Comparison of ENCODE assay signal across 8 cellular contexts in the genomic region with DNA sequence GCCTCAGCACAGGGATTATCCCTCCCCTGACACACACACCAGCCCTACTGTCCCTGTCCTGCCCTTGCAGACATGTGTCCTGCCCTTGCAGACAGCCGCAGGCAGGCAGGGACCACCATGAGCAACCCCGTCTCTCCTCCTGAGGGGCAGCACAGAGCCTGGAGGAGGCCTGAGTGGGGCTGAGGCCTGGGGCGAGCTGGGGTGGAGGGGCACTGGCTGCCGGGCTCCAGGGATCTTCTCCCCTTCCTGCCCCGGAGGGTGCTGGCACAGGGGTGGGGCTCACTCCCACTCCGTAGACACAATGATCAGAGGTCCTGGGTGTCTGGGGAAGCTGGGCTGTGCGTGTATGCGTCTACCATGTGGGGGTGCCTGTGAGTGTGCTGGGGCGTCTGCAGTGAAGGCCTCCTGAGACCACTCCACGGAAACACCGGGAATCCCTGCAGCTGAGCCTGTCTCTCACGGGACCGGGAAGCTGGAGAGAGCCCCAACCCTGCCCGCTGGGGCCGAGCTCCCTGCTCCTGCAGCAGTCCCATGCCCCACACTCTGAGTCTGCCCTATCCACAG. TPM values are rescaled to one million over a fixed set of nuclear protein-coding genes. Genes with fewer than 3 reads are reported as not detected.
DNase-seq lines count a peak whose midpoint lies in the region; ATAC-seq, FAIRE-seq and TF ChIP-seq lines count a peak whose summit lies in the region.

No MANE protein-coding gene starts in this region.

- no peak overlapping the region for H2AFZ ChIP-seq in hepatocyte

- H3K4me3 ChIP-seq in hepatocyte (no peak overlapping the region), thymus (ENCODE audit: low read length) (peak overlapping the region; percentile 37), small intestine (ENCODE audit: low read depth in 1 of 2, low read length in 2 of 2) (peak overlapping the region in 1 of 2 donors; percentile 20)

- H3K9me2 ChIP-seq in hepatocyte (replicated peaks; ENCODE audit: insufficient read depth) = no peaks in the 10 kb centered on the region

- peaks cover 61% of the 10 kb centered on the region for H3K4me1 ChIP-seq in hepatocyte (ENCODE audit: insufficient read depth)
- H3K4me1 ChIP-seq in thymus (ENCODE audit: control insufficient read depth, insufficient read depth, low read length) = peaks cover 16% of the 10 kb centered on the region
- H3K4me1 ChIP-seq in small intestine (ENCODE audit: control insufficient read depth in 2 of 2, insufficient read depth in 1 of 2, low read depth in 1 of 2, low read length in 1 of 2) = no peaks in the 10 kb centered on the region

- H3K9me3 ChIP-seq in hepatocyte (ENCODE audit: low read depth) (no peaks in the 10 kb centered on the region), thymus (ENCODE audit: control insufficient read depth) (no peaks in the 10 kb centered on the region), small intestine (ENCODE audit: control insufficient read depth, low read depth) (no peaks in the 10 kb centered on the region)

- POLR2A ChIA-PET in activated CD8-positive, alpha-beta T cell treated with anti-CD3 and anti-CD28 coated beads for 36 hours (lab: Charles Lee) = interaction anchor here (1.0 to 1.9 kb wide), 5 partner anchors 74 to 755 kb away, joined by 3 to 5 read pairs (median 3); partner anchors contain the start of genes CARS1, CD81 and TSSC4

- 89% methylated on average over 14 of the region's 15 CpGs for WGBS in hepatocyte (ENCODE audit: low lambda C conversion rate, missing lambda C conversion rate)
- 20% methylated on average over 15 of the region's 15 CpGs for WGBS in thymus
- WGBS in small intestine, 3 donors = 66 to 79% (median 67%) methylated on average over 13 to 15 of the region's 15 CpGs

- in situ Hi-C loops in G401 (cut with HindIII; ENCODE audit: low sequenced_read_pairs) = no loop called here

- peak; percentile 30 for TF ChIP-seq CTCF in activated CD8-positive, alpha-beta T cell treated with anti-CD3 and anti-CD28 coated beads for 36 hours (IDR thresholded peaks at IDR 0.05)
- no peak for TF ChIP-seq CTCF in hepatocyte (IDR thresholded peaks at IDR 0.05; ENCODE audit: poor library complexity)

- H3K4me2 ChIP-seq in hepatocyte = no peak overlapping the region

- peak overlapping the region; percentile 78 for H3K4me3 Mint-ChIP-seq in activated CD8-positive, alpha-beta T cell treated with anti-CD3 and anti-CD28 coated beads for 36 hours

- peak overlapping the region; percentile 88 for H3K27ac Mint-ChIP-seq in activated CD8-positive, alpha-beta T cell treated with anti-CD3 and anti-CD28 coated beads for 36 hours

- intact Hi-C loops in activated CD8-positive, alpha-beta T cell treated with anti-CD3 and anti-CD28 coated beads for 36 hours (cut with micrococcal nuclease) = loop anchor here (10.0 kb wide), 1 partner anchor 592 kb away; no protein-coding TSS in a partner anchor

- CTCF ChIA-PET in activated CD8-positive, alpha-beta T cell treated with anti-CD3 and anti-CD28 coated beads for 36 hours (lab: Charles Lee) = interaction anchor here (0.9 to 13.9 kb wide), 7 partner anchors 8 to 231 kb away, joined by 3 to 381 read pairs (median 10); no protein-coding TSS in a partner anchor

- H3K79me2 ChIP-seq in hepatocyte = no peaks in the 10 kb centered on the region

- FAIRE-seq in small intestine (lab: Jason Lieb, UNC) = no peak

- peak; percentile 84 for DNase-seq in activated CD8-positive, alpha-beta memory T cell treated with anti-CD3 and anti-CD28 coated beads for 24 hours
- no peak for DNase-seq in activated CD8-positive, alpha-beta memory T cell treated with anti-CD3 and anti-CD28 coated beads, Interleukin-2, amount 50 U/mL, for 4 hours
- DNase-seq in activated CD8-positive, alpha-beta T cell treated with anti-CD3 and anti-CD28 coated beads for 36 hours = peak; percentile 59
- DNase-seq in hepatocyte (ENCODE audit: low spot score) = peak; percentile 16
- DNase-seq in G401 (ENCODE audit: low spot score) = no peak
- DNase-seq in small intestine = no peak
- no peak for DNase-seq in HCEC 1CT

- H4K20me1 ChIP-seq in hepatocyte (ENCODE audit: insufficient read depth, poor library complexity, severe bottlenecking) = no peaks in the 10 kb centered on the region

- H3K36me3 Mint-ChIP-seq in activated CD8-positive, alpha-beta T cell treated with anti-CD3 and anti-CD28 coated beads for 36 hours (ENCODE audit: low read depth) = no peaks in the 10 kb centered on the region

- ATAC-seq in activated CD8-positive, alpha-beta T cell treated with anti-CD3 and anti-CD28 coated beads for 36 hours = peak; percentile 26

- no peaks in the 10 kb centered on the region for H3K9me3 Mint-ChIP-seq in activated CD8-positive, alpha-beta T cell treated with anti-CD3 and anti-CD28 coated beads for 36 hours

- H3K4me1 Mint-ChIP-seq in activated CD8-positive, alpha-beta T cell treated with anti-CD3 and anti-CD28 coated beads for 36 hours (ENCODE audit: low read depth) = peaks cover 75% of the 10 kb centered on the region

- H3K27me3 Mint-ChIP-seq in activated CD8-positive, alpha-beta T cell treated with anti-CD3 and anti-CD28 coated beads for 36 hours = no peaks in the 10 kb centered on the region

- peak overlapping the region; percentile 99 for H3K27ac ChIP-seq in hepatocyte
- H3K27ac ChIP-seq in thymus (ENCODE audit: low read depth) = peak overlapping the region; percentile 68
- H3K27ac ChIP-seq in small intestine (ENCODE audit: low read depth in 1 of 2, low read length in 1 of 2) = peak overlapping the region in 1 of 2 donors; percentile 77

- H3K27me3 ChIP-seq in hepatocyte (no peaks in the 10 kb centered on the region), thymus (ENCODE audit: control insufficient read depth, insufficient read depth) (no peaks in the 10 kb centered on the region), small intestine (ENCODE audit: control insufficient read depth in 2 of 2, insufficient read depth in 2 of 2, low read length in 2 of 2) (no peaks in the 10 kb centered on the region)

- H3K36me3 ChIP-seq in hepatocyte (replicated peaks; ENCODE audit: insufficient read depth, low read depth) (no peaks in the 10 kb centered on the region), thymus (ENCODE audit: control insufficient read depth, insufficient read depth) (peaks cover 3% of the 10 kb centered on the region), small intestine (ENCODE audit: control insufficient read depth in 2 of 2, insufficient read depth in 2 of 2, low read length in 2 of 2) (no peaks in the 10 kb centered on the region)

RNA-seq across cellular contexts. Expression of gene TSPAN32, which starts 0.5 kb away (rescaled TPM):
- 1 to 10 TPM; 3.1 to 4.9 TPM for total RNA-seq in activated CD8-positive, alpha-beta T cell treated with anti-CD3 and anti-CD28 coated beads for 36 hours
- 1.5 and 5.0 TPM in 2 replicates for total RNA-seq in hepatocyte
- 4.8 and 7.0 TPM in 2 replicates for polyA plus RNA-seq in hepatocyte
- 15.7 TPM for polyA plus RNA-seq in thymus
- total RNA-seq in G401 (2014; rRNA removed; shearing (Covaris generic)) = not detected in 2 replicates
- polyA plus RNA-seq in small intestine = under 1 TPM in 1 of 3 donors, not detected in 2; 0.36 TPM

RNA-seq across cellular contexts. Expression of gene C11orf21, which starts 0.6 kb away (rescaled TPM):
- total RNA-seq in activated CD8-positive, alpha-beta T cell treated with anti-CD3 and anti-CD28 coated beads for 36 hours = 1 to 10 TPM; 2.1 to 2.2 TPM
- total RNA-seq in hepatocyte = 0.17 TPM in 1 of 2 replicates, not detected in the other
- polyA plus RNA-seq in hepatocyte = 0.43 and 0.68 TPM in 2 replicates
- 18.9 TPM for polyA plus RNA-seq in thymus
- not detected in 2 replicates for total RNA-seq in G401 (2014; rRNA removed; shearing (Covaris generic))
- polyA plus RNA-seq in small intestine = under 1 TPM in 2 of 3 donors, not detected in 1; 0.22 to 0.58 TPM

RNA-seq across cellular contexts. Expression of gene ASCL2, which starts 32.0 kb away (rescaled TPM):
- 1 to 10 TPM; 2.7 to 3.4 TPM for total RNA-seq in activated CD8-positive, alpha-beta T cell treated with anti-CD3 and anti-CD28 coated beads for 36 hours
- total RNA-seq in hepatocyte = 3.3 and 5.6 TPM in 2 replicates
- polyA plus RNA-seq in hepatocyte (5.8 and 7.9 TPM in 2 replicates), thymus (1.6 TPM), small intestine (10 to 100 TPM in 1 of 3 donors, 1 to 10 TPM in 1, under 1 TPM in 1; 0.89 to 16.4 (median 2.4) TPM)
- not detected in 2 replicates for total RNA-seq in G401 (2014; rRNA removed; shearing (Covaris generic))

Comparison
In these comparisons a context has a peak if more than half of its experiments do, and no peak if none do; other contexts are left out.
1. DNase-seq: peak in activated CD8-positive, alpha-beta memory T cell treated with anti-CD3 and anti-CD28 coated beads for 24 hours (single experiment), activated CD8-positive, alpha-beta T cell treated with anti-CD3 and anti-CD28 coated beads for 36 hours (single experiment) and hepatocyte (single experiment); none in activated CD8-positive, alpha-beta memory T cell treated with anti-CD3 and anti-CD28 coated beads, Interleukin-2, amount 50 U/mL, for 4 hours (single experiment), G401 (single experiment), small intestine (single experiment) and HCEC 1CT (single experiment).